13 cellular contexts compared by ENCODE assay signal in the genomic region with DNA sequence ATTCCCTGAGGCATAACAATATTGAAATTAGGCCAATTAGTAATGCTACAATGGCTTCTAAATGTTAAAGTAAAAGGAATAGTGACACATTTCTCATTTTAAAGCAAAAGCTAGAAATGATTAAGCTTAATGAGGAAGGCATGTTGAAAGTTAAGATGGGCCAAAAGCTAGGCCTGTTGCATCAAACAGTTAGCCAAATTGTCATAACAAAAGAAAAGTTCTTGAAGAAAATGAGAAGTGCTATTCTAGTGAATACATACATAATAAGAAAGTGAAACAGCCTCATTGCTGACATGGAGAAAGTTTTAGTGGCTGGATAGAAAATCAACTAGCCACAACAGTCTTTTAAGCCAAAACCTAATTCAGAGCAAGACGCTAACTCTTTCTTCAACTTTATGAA. TPM values are rescaled to one million over a fixed set of nuclear protein-coding genes. Genes with fewer than 3 reads are reported as not detected.
A peak's percentile ranks its signal among the peaks of the same experiment; 100 is the strongest.
DNase-seq lines count a peak whose midpoint lies in the region; ATAC-seq and TF ChIP-seq lines count a peak whose summit lies in the region.
"Had no signal": no experiment of that assay in that cellular context is flagged by ENCODE, and none has a peak within 500 bp of the region (broad histone marks: within the 10 kb centered on the region; RNA-seq: fewer than 3 reads in every experiment).

No MANE protein-coding gene starts in this region.

- H3F3A ChIP-seq in GM23338 (replicated peaks; ENCODE audit: low read depth): no peaks in the 10 kb centered on the region; the same call in 1 of the 2 replicates

- no peak overlapping the region for H3K4me3 Mint-ChIP-seq in activated CD8-positive, alpha-beta T cell treated with anti-CD3 and anti-CD28 coated beads for 36 hours
- H3K4me3 Mint-ChIP-seq in activated CD8-positive, alpha-beta T cell treated with anti-CD3 and anti-CD28 coated beads, Interleukin-2, amount 10 ng/mL, durations not matched to agents 7 days and 5 days: no peak overlapping the region
- H3K4me3 Mint-ChIP-seq in GM23338 (no peak overlapping the region), nephron progenitor cell (no peak overlapping the region)

- H3K27ac Mint-ChIP-seq in activated CD8-positive, alpha-beta T cell treated with anti-CD3 and anti-CD28 coated beads for 36 hours: no peak overlapping the region
- no peak overlapping the region for H3K27ac Mint-ChIP-seq in activated CD8-positive, alpha-beta T cell treated with anti-CD3 and anti-CD28 coated beads, Interleukin-2, amount 10 ng/mL, durations not matched to agents 7 days and 5 days
- no peak overlapping the region; the same call in 1 of the 2 replicates for H3K27ac Mint-ChIP-seq in GM23338
- H3K27ac Mint-ChIP-seq in nephron progenitor cell: no peak overlapping the region

- no peaks in the 10 kb centered on the region for H4K20me1 ChIP-seq in GM23338 (replicated peaks; ENCODE audit: insufficient read depth)

- intact Hi-C loops in activated CD8-positive, alpha-beta T cell treated with anti-CD3 and anti-CD28 coated beads for 36 hours (cut with micrococcal nuclease): no loop called here
- intact Hi-C loops in esophagus muscularis mucosa (cut with DNase I): no loop called here

- H3K27me3 ChIP-seq in GM23338 (ENCODE audit: insufficient read depth) (no peaks in the 10 kb centered on the region), esophagus muscularis mucosa (no peaks in the 10 kb centered on the region)
- H3K27me3 ChIP-seq: ovary had no signal

- no peaks in the 10 kb centered on the region for H3K36me3 ChIP-seq in GM23338 (ENCODE audit: insufficient read depth)
- H3K36me3 ChIP-seq in esophagus muscularis mucosa: no peaks in the 10 kb centered on the region
- H3K36me3 ChIP-seq: ovary had no signal

- TF ChIP-seq EP300 in esophagus muscularis mucosa (IDR thresholded peaks at IDR 0.05): no peak

- no peaks in the 10 kb centered on the region for H3K79me2 ChIP-seq in GM23338 (replicated peaks; ENCODE audit: insufficient read depth)

- H3K9me3 Mint-ChIP-seq in activated CD8-positive, alpha-beta T cell treated with anti-CD3 and anti-CD28 coated beads for 36 hours: no peaks in the 10 kb centered on the region
- no peaks in the 10 kb centered on the region for H3K9me3 Mint-ChIP-seq in activated CD8-positive, alpha-beta T cell treated with anti-CD3 and anti-CD28 coated beads, Interleukin-2, amount 10 ng/mL, durations not matched to agents 7 days and 5 days (ENCODE audit: insufficient read depth)
- H3K9me3 Mint-ChIP-seq in GM23338 (no peaks in the 10 kb centered on the region; the same call in 2 of the 3 replicates), nephron progenitor cell (no peaks in the 10 kb centered on the region)

- H3K4me2 ChIP-seq in GM23338: peak overlapping the region; percentile 49
- H3K4me2 ChIP-seq: A549 had no signal

- TF ChIP-seq POLR2A in esophagus muscularis mucosa (IDR thresholded peaks at IDR 0.05; ENCODE audit: low read depth): no peak

- H3K27me3 Mint-ChIP-seq in activated CD8-positive, alpha-beta T cell treated with anti-CD3 and anti-CD28 coated beads for 36 hours: peaks cover 2% of the 10 kb centered on the region
- peaks cover 12% of the 10 kb centered on the region for H3K27me3 Mint-ChIP-seq in activated CD8-positive, alpha-beta T cell treated with anti-CD3 and anti-CD28 coated beads, Interleukin-2, amount 10 ng/mL, durations not matched to agents 7 days and 5 days (ENCODE audit: low read depth)
- no peaks in the 10 kb centered on the region for H3K27me3 Mint-ChIP-seq in GM23338 (ENCODE audit: insufficient read depth, low read depth, poor library complexity)
- no peaks in the 10 kb centered on the region for H3K27me3 Mint-ChIP-seq in nephron progenitor cell (ENCODE audit: low read depth, poor library complexity)

- CTCF ChIA-PET in activated CD8-positive, alpha-beta T cell treated with anti-CD3 and anti-CD28 coated beads for 36 hours (lab: Charles Lee): interaction anchor here (1.4 to 5.8 kb wide), 4 partner anchors 60 to 235 kb away, joined by 3 to 24 read pairs (median 6); a partner anchor contains a TSS
- CTCF ChIA-PET in activated CD8-positive, alpha-beta T cell treated with anti-CD3 and anti-CD28 coated beads, Interleukin-2, amount 10 ng/mL, durations not matched to agents 7 days and 5 days (lab: Charles Lee): interaction anchor here (1.2 to 1.7 kb wide), 3 partner anchors 61 to 227 kb away, joined by 3 to 5 read pairs (median 3); a partner anchor contains a TSS

- H3K27ac ChIP-seq in GM23338 (ENCODE audit: low read depth) (no peak overlapping the region), esophagus muscularis mucosa (replicated peaks in 1 of 4) (no peak overlapping the region)
- H3K27ac ChIP-seq: A549, ovary had no signal

- peak overlapping the region; percentile 1; the same call in 1 of the 2 replicates for H2AFZ ChIP-seq in GM23338

- H3K4me3 ChIP-seq in GM23338 (no peak overlapping the region), esophagus muscularis mucosa (no peak overlapping the region)
- H3K4me3 ChIP-seq: A549, ovary had no signal

- ATAC-seq in activated CD8-positive, alpha-beta T cell treated with anti-CD3 and anti-CD28 coated beads for 36 hours: peak; percentile 66
- no peak for ATAC-seq in activated CD8-positive, alpha-beta T cell treated with anti-CD3 and anti-CD28 coated beads, Interleukin-2, amount 10 ng/mL, durations not matched to agents 7 days and 5 days
- ATAC-seq in GM23338 (no peak), HG03442 (IDR thresholded peaks at IDR 0.05; ENCODE audit: unreplicated experiment) (peak; percentile 63)
- ATAC-seq in stimulated activated naive CD8-positive, alpha-beta T cell treated with anti-CD3 and anti-CD28 coated beads, Interleukin-15, Interleukin-2, amounts not matched to agents 100 U/mL and 50 U/mL, for 24 hours: peak; percentile 48
- ATAC-seq: A549 had no signal

- H3K9me2 ChIP-seq in GM23338 (ENCODE audit: insufficient read depth): no peaks in the 10 kb centered on the region

- no peaks in the 10 kb centered on the region for H3K9me3 ChIP-seq in esophagus muscularis mucosa
- H3K9me3 ChIP-seq: A549, ovary had no signal

- H3K4me1 Mint-ChIP-seq in activated CD8-positive, alpha-beta T cell treated with anti-CD3 and anti-CD28 coated beads for 36 hours (ENCODE audit: low read depth): peaks cover 13% of the 10 kb centered on the region
- H3K4me1 Mint-ChIP-seq in activated CD8-positive, alpha-beta T cell treated with anti-CD3 and anti-CD28 coated beads, Interleukin-2, amount 10 ng/mL, durations not matched to agents 7 days and 5 days (ENCODE audit: low read depth): peaks cover 15% of the 10 kb centered on the region
- H3K4me1 Mint-ChIP-seq in GM23338 (peaks cover 11% of the 10 kb centered on the region), nephron progenitor cell (no peaks in the 10 kb centered on the region)

- 89% methylated on average over 1 of the region's 1 CpG for WGBS in esophagus muscularis mucosa

- no peak for TF ChIP-seq CTCF in activated CD8-positive, alpha-beta T cell treated with anti-CD3 and anti-CD28 coated beads for 36 hours (IDR thresholded peaks at IDR 0.05)
- TF ChIP-seq CTCF in GM23338 (conservative IDR thresholded peaks at IDR 0.05; ENCODE audit: low read depth in 2 of 2) (no peak), esophagus muscularis mucosa (IDR thresholded peaks at IDR 0.05) (no peak), nephron progenitor cell (IDR thresholded peaks at IDR 0.05) (no peak)

- POLR2A ChIA-PET in activated CD8-positive, alpha-beta T cell treated with anti-CD3 and anti-CD28 coated beads for 36 hours (lab: Charles Lee): no interaction called here
- POLR2A ChIA-PET in activated CD8-positive, alpha-beta T cell treated with anti-CD3 and anti-CD28 coated beads, Interleukin-2, amount 10 ng/mL, durations not matched to agents 7 days and 5 days (lab: Charles Lee): no interaction called here

- H3K36me3 Mint-ChIP-seq in activated CD8-positive, alpha-beta T cell treated with anti-CD3 and anti-CD28 coated beads for 36 hours (ENCODE audit: low read depth): no peaks in the 10 kb centered on the region
- no peaks in the 10 kb centered on the region for H3K36me3 Mint-ChIP-seq in activated CD8-positive, alpha-beta T cell treated with anti-CD3 and anti-CD28 coated beads, Interleukin-2, amount 10 ng/mL, durations not matched to agents 7 days and 5 days (ENCODE audit: low read depth)
- H3K36me3 Mint-ChIP-seq in GM23338 (ENCODE audit: low read depth): no peaks in the 10 kb centered on the region
- H3K36me3 Mint-ChIP-seq in nephron progenitor cell (ENCODE audit: low read depth): no peaks in the 10 kb centered on the region

- H3K4me1 ChIP-seq in GM23338 (ENCODE audit: insufficient read depth) (peaks cover 18% of the 10 kb centered on the region), esophagus muscularis mucosa (no peaks in the 10 kb centered on the region)
- H3K4me1 ChIP-seq: A549 had no signal

- DNase-seq in activated CD8-positive, alpha-beta T cell treated with anti-CD3 and anti-CD28 coated beads for 36 hours: peak; percentile 7
- DNase-seq in activated CD8-positive, alpha-beta T cell treated with anti-CD3 and anti-CD28 coated beads, Interleukin-2, amount 10 ng/mL, durations not matched to agents 7 days and 5 days: no peak
- DNase-seq in GM23338 (ENCODE audit: low spot score) (no peak), esophagus muscularis mucosa (ENCODE audit: extremely low spot score) (no peak), nephron progenitor cell (no peak)
- DNase-seq in stimulated activated naive CD8-positive, alpha-beta T cell treated with anti-CD3 and anti-CD28 coated beads, Interleukin-15, Interleukin-2, amounts not matched to agents 100 U/mL and 50 U/mL, for 24 hours: no peak
- DNase-seq in NK-92 treated with Interleukin-12 subunit alpha and Interleukin-12 subunit beta, amount 100 ng/mL, for 24 hours (lab: John Stamatoyannopoulos, UW): no peak
- DNase-seq: activated naive CD4-positive, alpha-beta T cell; NCI-H2171; ovary had no signal

RNA-seq across cellular contexts. Expression of a gene that starts 12.9 kb away (rescaled TPM):
- total RNA-seq in activated CD8-positive, alpha-beta T cell treated with anti-CD3 and anti-CD28 coated beads for 36 hours: not detected
- not detected for total RNA-seq in activated CD8-positive, alpha-beta T cell treated with anti-CD3 and anti-CD28 coated beads, Interleukin-2, amount 10 ng/mL, durations not matched to agents 7 days and 5 days
- not detected in 2 replicates for total RNA-seq in GM23338 (2014; rRNA removed; shearing (Covaris generic))
- polyA plus RNA-seq in GM23338 (2016; fragmentation: Nextera tagmentation; extraction: Ambion mirVana): not detected in 2 replicates
- total RNA-seq in esophagus muscularis mucosa: not detected
- total RNA-seq: ovary; T-helper 1 cell treated with Interleukin-12 subunit alpha and Interleukin-12 subunit beta and Interleukin-4 antibody, amounts not matched to agents 30 ng/mL and 1 ng/mL, for 36 hours had no signal
- polyA plus RNA-seq: A549, ovary had no signal

RNA-seq across cellular contexts. Expression of a gene that starts 22.5 kb away (rescaled TPM):
- not detected for total RNA-seq in activated CD8-positive, alpha-beta T cell treated with anti-CD3 and anti-CD28 coated beads for 36 hours
- total RNA-seq in activated CD8-positive, alpha-beta T cell treated with anti-CD3 and anti-CD28 coated beads, Interleukin-2, amount 10 ng/mL, durations not matched to agents 7 days and 5 days: not detected
- 0.10 TPM in 1 of 2 replicates, not detected in the other for total RNA-seq in GM23338 (2014; rRNA removed; shearing (Covaris generic))
- 0.13 TPM in 1 of 2 replicates, not detected in the other for polyA plus RNA-seq in GM23338 (2016; fragmentation: Nextera tagmentation; extraction: Ambion mirVana)
- not detected for total RNA-seq in esophagus muscularis mucosa
- total RNA-seq: ovary; T-helper 1 cell treated with Interleukin-12 subunit alpha and Interleukin-12 subunit beta and Interleukin-4 antibody, amounts not matched to agents 30 ng/mL and 1 ng/mL, for 36 hours had no signal
- polyA plus RNA-seq: A549, ovary had no signal

RNA-seq across cellular contexts. Expression of a gene that starts 51.2 kb away (rescaled TPM):
- under 1 TPM; 0.49 to 0.79 TPM for total RNA-seq in activated CD8-positive, alpha-beta T cell treated with anti-CD3 and anti-CD28 coated beads for 36 hours
- under 1 TPM; 0.11 to 0.47 TPM for total RNA-seq in activated CD8-positive, alpha-beta T cell treated with anti-CD3 and anti-CD28 coated beads, Interleukin-2, amount 10 ng/mL, durations not matched to agents 7 days and 5 days
- total RNA-seq in GM23338 (2014; rRNA removed; shearing (Covaris generic)): not detected in 2 replicates
- not detected in 2 replicates for polyA plus RNA-seq in GM23338 (2016; fragmentation: Nextera tagmentation; extraction: Ambion mirVana)
- total RNA-seq in esophagus muscularis mucosa: under 1 TPM; 0.42 to 0.78 (median 0.59) TPM
- polyA plus RNA-seq: A549 had no signal

Comparison
In these comparisons a context has a peak if more than half of its experiments do, and no peak if none do; other contexts are left out.
1. ATAC-seq: peak in activated CD8-positive, alpha-beta T cell treated with anti-CD3 and anti-CD28 coated beads for 36 hours (single experiment), HG03442 (single experiment) and stimulated activated naive CD8-positive, alpha-beta T cell treated with anti-CD3 and anti-CD28 coated beads, Interleukin-15, Interleukin-2, amounts not matched to agents 100 U/mL and 50 U/mL, for 24 hours (single experiment); none in activated CD8-positive, alpha-beta T cell treated with anti-CD3 and anti-CD28 coated beads, Interleukin-2, amount 10 ng/mL, durations not matched to agents 7 days and 5 days (single experiment) and GM23338 (single experiment).